9 cellular contexts compared by ENCODE assay signal in the genomic region with DNA sequence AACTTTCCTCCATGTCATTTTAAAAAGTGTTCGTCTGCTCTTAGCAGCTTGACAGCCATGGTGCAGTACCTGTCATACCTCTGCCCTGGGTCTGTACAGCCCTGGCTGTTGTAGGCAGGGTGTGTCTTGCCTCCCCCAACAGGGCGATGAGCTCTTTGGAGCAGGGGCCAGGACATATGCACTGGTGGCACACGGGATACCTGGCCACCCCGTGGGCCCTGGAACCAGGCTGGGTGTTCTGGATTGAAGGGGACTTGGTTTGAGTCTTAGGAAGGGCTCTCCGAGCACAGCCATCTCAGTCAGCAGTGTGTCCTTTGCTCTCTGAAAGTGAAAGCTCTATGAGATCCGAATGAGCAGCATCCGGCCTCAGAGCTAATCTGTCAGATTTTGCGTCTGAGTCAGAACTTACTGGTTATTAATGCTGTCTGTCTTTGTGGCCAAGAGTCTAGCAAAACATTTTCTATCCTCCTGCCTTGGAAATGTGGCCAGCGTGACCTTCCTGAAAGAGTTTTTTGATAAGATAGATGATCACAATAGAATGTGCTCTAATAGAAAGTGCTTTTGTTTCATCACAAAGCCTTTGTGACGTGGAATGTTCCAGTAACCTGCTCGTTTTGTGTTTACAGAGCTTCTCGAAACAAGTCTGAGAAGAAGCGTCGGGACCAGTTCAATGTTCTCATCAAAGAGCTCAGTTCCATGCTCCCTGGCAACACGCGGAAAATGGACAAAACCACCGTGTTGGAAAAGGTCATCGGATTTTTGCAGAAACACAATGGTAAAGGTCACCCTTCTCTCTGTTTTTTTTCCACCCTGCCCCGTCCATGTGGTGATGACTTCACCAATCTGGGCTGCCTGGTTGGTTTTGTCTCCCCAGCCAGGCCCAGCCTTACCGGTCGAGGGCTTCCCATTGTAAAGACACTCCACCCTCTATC.
A peak's percentile ranks its signal among the peaks of the same experiment; 100 is the strongest.
DNase-seq lines count a peak whose midpoint lies in the region; ATAC-seq, FAIRE-seq and TF ChIP-seq lines count a peak whose summit lies in the region.
"Had no signal": no experiment of that assay in that cellular context is flagged by ENCODE, and none has a peak within 500 bp of the region (broad histone marks: within the 10 kb centered on the region; RNA-seq: fewer than 3 reads in every experiment).

No MANE protein-coding gene starts in this region.

- CTCF ChIA-PET in HepG2 (lab: Yijun Ruan, JAX; ENCODE audit: low intra/inter-chr PET ratio, low total read pairs) (no interaction called here), WTC11 (lab: Charles Lee) (interaction anchor here (0.5 kb wide), 1 partner anchor 357 kb away, joined by 3 read pairs; no protein-coding TSS in a partner anchor)

- no peak overlapping the region for H3K27ac Mint-ChIP-seq in WTC11

- no peaks in the 10 kb centered on the region for H3K27me3 ChIP-seq in HepG2 (ENCODE audit: control insufficient read depth in 1 of 2, insufficient read depth in 2 of 2, low read length in 2 of 2)
- no peaks in the 10 kb centered on the region for H3K27me3 ChIP-seq in suprapubic skin

- H3K4me2 ChIP-seq in HepG2 (ENCODE audit: low read depth, low read length): no peak overlapping the region

- POLR2A ChIA-PET in HepG2 (lab: Yijun Ruan, JAX): no interaction called here
- POLR2A ChIA-PET in WTC11 (lab: Charles Lee): no interaction called here

- H3K4me1 Mint-ChIP-seq in WTC11: no peaks in the 10 kb centered on the region

- FAIRE-seq in HepG2 (lab: Jason Lieb, UNC): no peak

- H3K27me3 Mint-ChIP-seq in WTC11 (ENCODE audit: low read depth): no peaks in the 10 kb centered on the region

- H3K4me3 ChIP-seq in HepG2 (replicated peaks in 1 of 3; ENCODE audit: insufficient read depth in 1 of 3, low read depth in 2 of 3, low read length in 3 of 3): no peak overlapping the region
- no peak overlapping the region for H3K4me3 ChIP-seq in suprapubic skin
- H3K4me3 ChIP-seq: SK-N-MC had no signal

- TF ChIP-seq EP300 in HepG2 (IDR thresholded peaks at IDR 0.05; ENCODE audit: low read depth in 2 of 2, low read length in 2 of 2) (no peak), HepG2 (CRISPR knock-in tag; IDR thresholded peaks at IDR 0.05; ENCODE audit: borderline replicate concordance) (no peak), suprapubic skin (IDR thresholded peaks at IDR 0.05) (no peak)

- H3K4me1 ChIP-seq in HepG2 (ENCODE audit: insufficient read depth, low read length): no peaks in the 10 kb centered on the region
- H3K4me1 ChIP-seq in suprapubic skin: no peaks in the 10 kb centered on the region

- in situ Hi-C loops in HepG2 (cut with HindIII; ENCODE audit: extremely low pct_ligation_motif_present, low pct_unique_long_range_greater_than_20kb): no loop called here

- H3K9me3 ChIP-seq in HepG2 (ENCODE audit: low read length): no peaks in the 10 kb centered on the region
- no peaks in the 10 kb centered on the region for H3K9me3 ChIP-seq in suprapubic skin

- no peaks in the 10 kb centered on the region for H3K9me3 Mint-ChIP-seq in WTC11

- H3K79me2 ChIP-seq in HepG2 (ENCODE audit: insufficient read depth, low read length): no peaks in the 10 kb centered on the region

- ATAC-seq in GM19043 (IDR thresholded peaks at IDR 0.05; ENCODE audit: low read depth, unreplicated experiment): peak; percentile 73
- ATAC-seq in HG03565 (IDR thresholded peaks at IDR 0.05; ENCODE audit: unreplicated experiment): peak; percentile 93
- peak; percentile 32; the same call in 2 of the 3 replicates for ATAC-seq in HepG2
- ATAC-seq in WTC11: no peak

- H3K36me3 ChIP-seq in HepG2 (replicated peaks in 1 of 2; ENCODE audit: control insufficient read depth in 1 of 2, insufficient read depth in 2 of 2, low read length in 2 of 2): peaks cover 33 to 72% of the 10 kb centered on the region in 2 experiments
- peaks cover 11% of the 10 kb centered on the region for H3K36me3 ChIP-seq in suprapubic skin

- H3K9ac ChIP-seq in HepG2 (ENCODE audit: insufficient read depth, low read depth, low read length): no peak overlapping the region

- no peak for TF ChIP-seq CTCF in HepG2 (CRISPR knock-in tag; IDR thresholded peaks at IDR 0.05)
- TF ChIP-seq CTCF in suprapubic skin (IDR thresholded peaks at IDR 0.05): no peak
- TF ChIP-seq CTCF in WTC11 (IDR thresholded peaks at IDR 0.05): no peak

- WGBS in HepG2 (ENCODE audit: low lambda C conversion rate): 89% methylated on average over 21 of the region's 21 CpGs
- WGBS in suprapubic skin: 82% methylated on average over 21 of the region's 21 CpGs

- DNase-seq in HepG2 (ENCODE audit: low spot score) (no peak), suprapubic skin (ENCODE audit: low spot score in 2 of 2) (peak in 1 of 2 donors; percentile 48), NCI-H1092 treated with DMSO at 0.1 percent for 48 hours (lab: John Stamatoyannopoulos, UW) (no peak), GDM1 (lab: John Stamatoyannopoulos, UW) (no peak), WTC11 (ENCODE audit: low spot score) (no peak)

- H4K20me1 ChIP-seq in HepG2 (ENCODE audit: insufficient read depth, low read length): no peaks in the 10 kb centered on the region

- TF ChIP-seq POLR2A in HepG2 (IDR thresholded peaks at IDR 0.05; ENCODE audit: insufficient read depth in 1 of 2, low read depth in 2 of 2, low read length in 2 of 2): no peak
- no peak for TF ChIP-seq POLR2A in suprapubic skin (IDR thresholded peaks at IDR 0.05)

- no TSS peak for BruUV-seq in HepG2 (replicated peaks; lab: Mats Ljungman, UMichigan)

- TF ChIP-seq RAD21 in HepG2 (CRISPR knock-in tag; IDR thresholded peaks at IDR 0.05): no peak

- H3K36me3 Mint-ChIP-seq in WTC11: no peaks in the 10 kb centered on the region

- H2AFZ ChIP-seq in HepG2 (ENCODE audit: low read length): no peak overlapping the region

- no peak overlapping the region for H3K4me3 Mint-ChIP-seq in WTC11

- peak overlapping the region; percentile 82 for H3K27ac ChIP-seq in angular gyrus (ENCODE audit: low read depth, low read length)
- no peak overlapping the region for H3K27ac ChIP-seq in HepG2 (ENCODE audit: extremely low read length, insufficient read depth, low read length)
- H3K27ac ChIP-seq in suprapubic skin: peak overlapping the region; percentile 54
- H3K27ac ChIP-seq: SK-N-MC had no signal

- intact Hi-C loops in HepG2 (cut with micrococcal nuclease; ENCODE audit: unreplicated experiment): no loop called here

TF ChIP-seq in HepG2, 621 proteins besides CTCF, POLR2A, EP300 and RAD21 (continues in another document):
- TF ChIP-seq HOXA7 (CRISPR knock-in tag; IDR thresholded peaks at IDR 0.05) (no peak), ERF (CRISPR knock-in tag; IDR thresholded peaks at IDR 0.05) (no peak), FIP1L1 (IDR thresholded peaks at IDR 0.05; ENCODE audit: borderline replicate concordance, insufficient read depth, low read depth, low read length) (no peak), ISX (CRISPR knock-in tag; conservative IDR thresholded peaks at IDR 0.05) (no peak), ASH2L (IDR thresholded peaks at IDR 0.05; ENCODE audit: insufficient read length, low read depth, low read length) (no peak), KLF15 (CRISPR knock-in tag; IDR thresholded peaks at IDR 0.05; ENCODE audit: borderline replicate concordance) (no peak), TEAD2 (CRISPR knock-in tag; IDR thresholded peaks at IDR 0.05) (no peak), ZNF441 (CRISPR knock-in tag; IDR thresholded peaks at IDR 0.05; ENCODE audit: borderline replicate concordance) (no peak)
- TF ChIP-seq, protein P1, sequence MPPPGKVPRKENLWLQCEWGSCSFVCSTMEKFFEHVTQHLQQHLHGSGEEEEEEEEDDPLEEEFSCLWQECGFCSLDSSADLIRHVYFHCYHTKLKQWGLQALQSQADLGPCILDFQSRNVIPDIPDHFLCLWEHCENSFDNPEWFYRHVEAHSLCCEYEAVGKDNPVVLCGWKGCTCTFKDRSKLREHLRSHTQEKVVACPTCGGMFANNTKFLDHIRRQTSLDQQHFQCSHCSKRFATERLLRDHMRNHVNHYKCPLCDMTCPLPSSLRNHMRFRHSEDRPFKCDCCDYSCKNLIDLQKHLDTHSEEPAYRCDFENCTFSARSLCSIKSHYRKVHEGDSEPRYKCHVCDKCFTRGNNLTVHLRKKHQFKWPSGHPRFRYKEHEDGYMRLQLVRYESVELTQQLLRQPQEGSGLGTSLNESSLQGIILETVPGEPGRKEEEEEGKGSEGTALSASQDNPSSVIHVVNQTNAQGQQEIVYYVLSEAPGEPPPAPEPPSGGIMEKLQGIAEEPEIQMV (CRISPR knock-in tag; IDR thresholded peaks at IDR 0.05; ENCODE audit: low read depth): no peak
- TF ChIP-seq, protein P2, sequence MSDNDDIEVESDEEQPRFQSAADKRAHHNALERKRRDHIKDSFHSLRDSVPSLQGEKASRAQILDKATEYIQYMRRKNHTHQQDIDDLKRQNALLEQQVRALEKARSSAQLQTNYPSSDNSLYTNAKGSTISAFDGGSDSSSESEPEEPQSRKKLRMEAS (IDR thresholded peaks at IDR 0.05): no peak

TF ChIP-seq in WTC11, 78 proteins besides CTCF, POLR2A, EP300 and RAD21:
- TF ChIP-seq ATF1 (CRISPR knock-in tag; IDR thresholded peaks at IDR 0.05): no peak
- TF ChIP-seq, protein P3, sequence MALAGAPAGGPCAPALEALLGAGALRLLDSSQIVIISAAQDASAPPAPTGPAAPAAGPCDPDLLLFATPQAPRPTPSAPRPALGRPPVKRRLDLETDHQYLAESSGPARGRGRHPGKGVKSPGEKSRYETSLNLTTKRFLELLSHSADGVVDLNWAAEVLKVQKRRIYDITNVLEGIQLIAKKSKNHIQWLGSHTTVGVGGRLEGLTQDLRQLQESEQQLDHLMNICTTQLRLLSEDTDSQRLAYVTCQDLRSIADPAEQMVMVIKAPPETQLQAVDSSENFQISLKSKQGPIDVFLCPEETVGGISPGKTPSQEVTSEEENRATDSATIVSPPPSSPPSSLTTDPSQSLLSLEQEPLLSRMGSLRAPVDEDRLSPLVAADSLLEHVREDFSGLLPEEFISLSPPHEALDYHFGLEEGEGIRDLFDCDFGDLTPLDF (CRISPR knock-in tag; IDR thresholded peaks at IDR 0.05): no peak
